28 cellular contexts compared by ENCODE assay signal in the genomic region with DNA sequence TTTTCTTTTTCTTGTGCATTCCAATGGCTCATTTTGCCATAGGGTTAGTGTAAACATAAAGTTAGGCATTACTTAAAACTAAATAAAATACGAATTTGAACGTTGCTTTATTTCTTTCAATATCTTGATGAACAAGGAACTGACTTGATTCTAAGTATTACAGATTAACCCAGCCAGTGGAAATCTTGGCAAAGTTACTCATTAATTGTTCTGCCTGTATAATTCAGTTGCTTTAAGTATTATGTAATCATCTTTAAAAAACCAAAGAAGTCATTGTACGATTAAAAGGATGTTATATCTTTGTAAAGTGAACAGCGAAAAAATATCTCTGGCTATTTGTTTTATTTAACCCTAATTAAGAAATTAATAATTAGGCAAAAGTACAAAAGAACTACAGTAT.
"Had no signal": no experiment of that assay in that cellular context is flagged by ENCODE, and none has a peak within 500 bp of the region (broad histone marks: within the 10 kb centered on the region; RNA-seq: fewer than 3 reads in every experiment).

No MANE protein-coding gene starts in this region.

- H3K36me3 ChIP-seq: esophagus squamous epithelium, left lung, neutrophil, pancreas, right atrium auricular region, stomach, thyroid gland had no signal

- H3K27me3 Mint-ChIP-seq: naive B cell; natural killer cell treated with Interleukin-12 subunit alpha and Interleukin-12 subunit beta and Interleukin-15 and Interleukin-18, amount 100 ng/mL, for 72 hours; progenitor cell of endocrine pancreas had no signal

- ATAC-seq: left lung; mucosa of descending colon; natural killer cell treated with Interleukin-12 subunit alpha and Interleukin-12 subunit beta and Interleukin-15 and Interleukin-18, amount 100 ng/mL, for 72 hours; sciatic nerve; stimulated activated effector memory CD8-positive, alpha-beta T cell treated with anti-CD3 and anti-CD28 coated beads, Interleukin-12 subunit alpha, Interleukin-12 subunit beta, amount 100 ng/mL, for 72 hours had no signal

- H3K27ac Mint-ChIP-seq: mesothelial cell of epicardium; naive B cell; natural killer cell treated with Interleukin-12 subunit alpha and Interleukin-12 subunit beta and Interleukin-15 and Interleukin-18, amount 100 ng/mL, for 72 hours; progenitor cell of endocrine pancreas; stimulated activated effector memory CD8-positive, alpha-beta T cell treated with anti-CD3 and anti-CD28 coated beads, Interleukin-12 subunit alpha, Interleukin-12 subunit beta, amount 100 ng/mL, for 72 hours had no signal

- DNase-seq: caudate nucleus; cerebellar nuclear complex; dorsolateral prefrontal cortex; effector CD4-positive, alpha-beta T cell; erythroblast; esophagus squamous epithelium; foreskin melanocyte; head of caudate nucleus; left lung; mesenchymal stem cell; mucosa of descending colon; naive B cell; pancreas; stimulated activated CD4-positive, alpha-beta T cell treated with anti-CD3 and anti-CD28 coated beads, Interleukin-2, amount 100 ng/mL, for 24 hours; stimulated activated CD4-positive, alpha-beta T cell treated with anti-CD3 and anti-CD28 coated beads, Interleukin-4, amount 100 ng/mL, for 24 hours; stimulated activated naive CD4-positive, alpha-beta T cell treated with Interleukin-2 at 50 U/mL for 16 hours; stomach; thyroid gland; trophoblast cell had no signal

- H3K4me1 ChIP-seq: esophagus squamous epithelium, left lung, right atrium auricular region, stomach, thyroid gland had no signal

- H3K27me3 ChIP-seq: dorsolateral prefrontal cortex, esophagus squamous epithelium, left lung, neutrophil, pancreas, right atrium auricular region, stomach, thyroid gland had no signal

- H3K4me1 Mint-ChIP-seq: mesothelial cell of epicardium; naive B cell; neural crest cell; stimulated activated effector memory CD8-positive, alpha-beta T cell treated with anti-CD3 and anti-CD28 coated beads, Interleukin-12 subunit alpha, Interleukin-12 subunit beta, amount 100 ng/mL, for 72 hours had no signal

- H3K36me3 Mint-ChIP-seq: mesothelial cell of epicardium; naive B cell; stimulated activated effector memory CD8-positive, alpha-beta T cell treated with anti-CD3 and anti-CD28 coated beads, Interleukin-12 subunit alpha, Interleukin-12 subunit beta, amount 100 ng/mL, for 72 hours had no signal

- H3K4me3 Mint-ChIP-seq: mesothelial cell of epicardium; naive B cell; natural killer cell treated with Interleukin-12 subunit alpha and Interleukin-12 subunit beta and Interleukin-15 and Interleukin-18, amount 100 ng/mL, for 72 hours; neural crest cell; stimulated activated effector memory CD8-positive, alpha-beta T cell treated with anti-CD3 and anti-CD28 coated beads, Interleukin-12 subunit alpha, Interleukin-12 subunit beta, amount 100 ng/mL, for 72 hours had no signal

- FAIRE-seq: endothelial cell of umbilical vein had no signal

- H3K27ac ChIP-seq: dorsolateral prefrontal cortex, esophagus squamous epithelium, left lung, neutrophil, pancreas, right atrium auricular region, stomach, thyroid gland had no signal

- H3K4me3 ChIP-seq: dorsolateral prefrontal cortex, esophagus squamous epithelium, left lung, mucosa of descending colon, pancreas, right atrium auricular region, stomach, thyroid gland had no signal

- H3K9me3 ChIP-seq: esophagus squamous epithelium, neutrophil, pancreas, right atrium auricular region, thyroid gland had no signal
